Comparison of ENCODE assay signal across 10 cellular contexts in genomic region chr1:93876284-93876683, GRCh38. TPM values are rescaled to one million over a fixed set of nuclear protein-coding genes. Genes with fewer than 3 reads are reported as not detected.
A peak's percentile ranks its signal among the peaks of the same experiment; 100 is the strongest.
DNase-seq lines count a peak whose midpoint lies in the region; ATAC-seq and TF ChIP-seq lines count a peak whose summit lies in the region.
"Had no signal": no experiment of that assay in that cellular context is flagged by ENCODE, and none has a peak within 500 bp of the region (broad histone marks: within the 10 kb centered on the region; RNA-seq: fewer than 3 reads in every experiment).

No MANE protein-coding gene starts in this region.

- CTCF ChIA-PET in activated CD8-positive, alpha-beta memory T cell treated with anti-CD3 and anti-CD28 coated beads, Interleukin-2, amount 10 ng/mL, durations not matched to agents 7 days and 5 days (lab: Charles Lee): interaction anchor here (3.8 kb wide), 1 partner anchor 33 kb away, joined by 15 read pairs; the partner anchor contains the start of gene GCLM
- CTCF ChIA-PET in PC-3 (lab: Charles Lee): no interaction called here

- peak overlapping the region; percentile 29 for H3K27ac Mint-ChIP-seq in activated CD8-positive, alpha-beta memory T cell treated with anti-CD3 and anti-CD28 coated beads, Interleukin-2, amount 10 ng/mL, durations not matched to agents 7 days and 5 days

- H3F3A ChIP-seq in PC-3 (ENCODE audit: low read length, unreplicated experiment): peaks cover 5% of the 10 kb centered on the region

- no peak overlapping the region for H3K9ac ChIP-seq in PC-3 (ENCODE audit: low read length)
- no peak overlapping the region for H3K9ac ChIP-seq in skeletal muscle satellite cell (ENCODE audit: low read depth, low read length)

- H3K4me3 ChIP-seq in PC-3 (ENCODE audit: low read length) (peak overlapping the region; percentile 90), skeletal muscle satellite cell (ENCODE audit: low read length) (no peak overlapping the region)

- H3K4me1 ChIP-seq in PC-3 (ENCODE audit: insufficient read depth, low read length) (peaks cover 26% of the 10 kb centered on the region), skeletal muscle satellite cell (ENCODE audit: control insufficient read depth, insufficient read depth, low read length) (peaks cover 20% of the 10 kb centered on the region)

- H3K36me3 ChIP-seq in PC-3 (ENCODE audit: low read depth, low read length) (peaks cover 56% of the 10 kb centered on the region), skeletal muscle satellite cell (ENCODE audit: insufficient read depth, low read length) (peaks cover 44% of the 10 kb centered on the region)

- peaks cover 39% of the 10 kb centered on the region for H4K20me1 ChIP-seq in PC-3 (ENCODE audit: low read length)

- no peak for TF ChIP-seq CTCF in PC-3 (conservative IDR thresholded peaks at IDR 0.05; ENCODE audit: low read depth, low read length)
- no peak for TF ChIP-seq CTCF in GM13976 (IDR thresholded peaks at IDR 0.05; ENCODE audit: borderline replicate concordance, control extremely low read depth, extremely low read depth, insufficient read depth, missing control alignments)

- H3K79me2 ChIP-seq in PC-3 (ENCODE audit: low read length): peaks cover 64% of the 10 kb centered on the region

- H3K36me3 Mint-ChIP-seq in activated CD8-positive, alpha-beta memory T cell treated with anti-CD3 and anti-CD28 coated beads, Interleukin-2, amount 10 ng/mL, durations not matched to agents 7 days and 5 days: peaks cover 46% of the 10 kb centered on the region

- H3K4me1 Mint-ChIP-seq in activated CD8-positive, alpha-beta memory T cell treated with anti-CD3 and anti-CD28 coated beads, Interleukin-2, amount 10 ng/mL, durations not matched to agents 7 days and 5 days: peaks cover 37% of the 10 kb centered on the region

- H3K27me3 Mint-ChIP-seq in activated CD8-positive, alpha-beta memory T cell treated with anti-CD3 and anti-CD28 coated beads, Interleukin-2, amount 10 ng/mL, durations not matched to agents 7 days and 5 days: no peaks in the 10 kb centered on the region

- no peak for ATAC-seq in activated CD8-positive, alpha-beta memory T cell treated with anti-CD3 and anti-CD28 coated beads, Interleukin-2, amount 10 ng/mL, durations not matched to agents 7 days and 5 days
- ATAC-seq in PC-3: no peak
- ATAC-seq in HG02763 (IDR thresholded peaks at IDR 0.05; ENCODE audit: unreplicated experiment): no peak

- in situ Hi-C loops in GM13976 (cut with MboI; ENCODE audit: low sequenced_read_pairs, unreplicated experiment): no loop called here

- POLR2A ChIA-PET in PC-3 (lab: Charles Lee; ENCODE audit: unreplicated experiment): no interaction called here

- H3K9me3 ChIP-seq in PC-3 (ENCODE audit: low read length) (no peaks in the 10 kb centered on the region), skeletal muscle satellite cell (replicated peaks; ENCODE audit: low read length) (no peaks in the 10 kb centered on the region)

- no peaks in the 10 kb centered on the region for H3K9me3 Mint-ChIP-seq in activated CD8-positive, alpha-beta memory T cell treated with anti-CD3 and anti-CD28 coated beads, Interleukin-2, amount 10 ng/mL, durations not matched to agents 7 days and 5 days (ENCODE audit: low read depth)

- no peak overlapping the region for H3K27ac ChIP-seq in PC-3 (ENCODE audit: low read length)

- no peak overlapping the region for H2AFZ ChIP-seq in PC-3 (ENCODE audit: low read length)

- intact Hi-C loops in PC-3 (cut with micrococcal nuclease): loop anchor here (10.0 kb wide), 1 partner anchor 431 kb away; the partner anchor contains the start of gene FNBP1L

- H3K4me3 Mint-ChIP-seq in activated CD8-positive, alpha-beta memory T cell treated with anti-CD3 and anti-CD28 coated beads, Interleukin-2, amount 10 ng/mL, durations not matched to agents 7 days and 5 days: peak overlapping the region; percentile 52

- no peaks in the 10 kb centered on the region for H3K9me2 ChIP-seq in PC-3 (replicated peaks; ENCODE audit: low read length)

- H3K27me3 ChIP-seq in PC-3 (ENCODE audit: low read length) (no peaks in the 10 kb centered on the region), skeletal muscle satellite cell (ENCODE audit: control insufficient read depth, insufficient read depth, low read length) (no peaks in the 10 kb centered on the region)

- H3K4me2 ChIP-seq in PC-3 (ENCODE audit: low read length): peak overlapping the region; percentile 89
- H3K4me2 ChIP-seq in skeletal muscle satellite cell (ENCODE audit: low read length): peak overlapping the region; percentile 4

- no peak for DNase-seq in activated CD8-positive, alpha-beta memory T cell treated with anti-CD3 and anti-CD28 coated beads, Interleukin-2, amount 10 ng/mL, durations not matched to agents 7 days and 5 days
- DNase-seq in activated CD8-positive, alpha-beta memory T cell treated with anti-CD3 and anti-CD28 coated beads, Interleukin-2, amount 50 U/mL, for 4 hours: no peak
- DNase-seq in PC-3: no peak
- peak; percentile 3 for DNase-seq in dermis blood vessel endothelial cell
- no peak for DNase-seq in OCI-M1 (lab: John Stamatoyannopoulos, UW)
- no peak for DNase-seq in GM13976 (ENCODE audit: low spot score)
- DNase-seq: GF-D8; stimulated activated CD8-positive, alpha-beta memory T cell treated with anti-CD3 and anti-CD28 coated beads, Interleukin-4, amount 100 ng/mL, for 48 hours had no signal

- BruUV-seq in PC-3 (replicated peaks; lab: Mats Ljungman, UMichigan): no TSS peak

RNA-seq across cellular contexts. Expression of gene DNTTIP2, which starts 2.7 kb away (rescaled TPM):
- total RNA-seq in activated CD8-positive, alpha-beta memory T cell treated with anti-CD3 and anti-CD28 coated beads, Interleukin-2, amount 10 ng/mL, durations not matched to agents 7 days and 5 days: 10 to 100 TPM; 60.8 to 74.5 TPM
- total RNA-seq in PC-3 (2014; rRNA removed) (47.8 and 47.9 TPM in 2 replicates), dermis blood vessel endothelial cell (33.2 and 40.4 TPM in 2 replicates)
- 27.5 and 33.0 TPM in 2 replicates for total RNA-seq in skeletal muscle satellite cell (2012; rRNA removed)

RNA-seq across cellular contexts. Expression of gene GCLM, which starts 32.9 kb away (rescaled TPM):
- total RNA-seq in activated CD8-positive, alpha-beta memory T cell treated with anti-CD3 and anti-CD28 coated beads, Interleukin-2, amount 10 ng/mL, durations not matched to agents 7 days and 5 days: 10 to 100 TPM; 24.3 to 25.7 TPM
- total RNA-seq in PC-3 (2014; rRNA removed) (26.0 and 26.3 TPM in 2 replicates), dermis blood vessel endothelial cell (19.4 and 33.7 TPM in 2 replicates)
- 20.0 and 20.3 TPM in 2 replicates for total RNA-seq in skeletal muscle satellite cell (2012; rRNA removed)
